In the genomic region with DNA sequence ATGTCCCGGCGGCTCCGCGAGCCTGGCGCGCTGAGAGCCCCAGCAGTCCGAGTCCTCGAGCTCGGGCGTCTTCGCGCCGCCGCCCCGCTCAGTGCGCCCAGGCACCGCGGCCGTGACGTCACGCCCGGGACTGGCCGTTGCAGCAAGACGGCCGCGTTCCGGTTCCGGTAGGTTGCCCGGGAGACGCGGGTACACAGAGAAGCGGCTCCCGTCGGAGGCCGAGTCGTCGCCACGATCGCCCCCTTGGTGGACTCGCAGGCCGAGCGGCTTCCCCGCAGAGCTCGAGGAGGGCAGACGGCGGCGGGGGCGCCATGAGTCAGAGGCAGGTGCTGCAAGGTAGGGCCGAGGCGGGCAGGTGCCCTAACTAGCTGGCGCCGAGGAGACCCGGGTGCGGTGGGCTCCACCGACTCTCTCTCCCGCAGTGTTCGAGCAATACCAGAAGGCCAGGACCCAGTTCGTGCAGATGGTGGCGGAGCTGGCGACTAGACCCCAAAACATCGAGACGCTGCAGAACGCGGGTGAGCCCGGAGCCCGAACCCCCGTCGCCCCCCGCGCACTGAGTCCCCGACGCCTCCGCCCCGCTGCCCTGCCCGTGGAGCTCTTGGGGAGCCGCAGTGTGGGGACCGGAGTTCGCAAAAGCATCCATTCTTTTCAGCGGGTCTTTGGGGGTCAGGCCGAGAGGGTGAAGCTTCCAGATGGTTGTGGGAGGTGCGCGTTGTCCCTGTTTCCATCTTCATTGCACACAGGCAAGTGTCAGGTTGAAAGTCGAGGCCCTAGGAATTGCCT, we compare ENCODE assay signal across 8 cellular contexts. TPM values are rescaled to one million over a fixed set of nuclear protein-coding genes. Genes with fewer than 3 reads are reported as not detected.
A peak's percentile ranks its signal among the peaks of the same experiment; 100 is the strongest.
DNase-seq lines count a peak whose midpoint lies in the region; ATAC-seq and TF ChIP-seq lines count a peak whose summit lies in the region.

A gene (plus strand): TSS at position 196 of the 786 bp plus-strand sequence. CDS start 116 bp downstream, at position 312.

- H3K27me3 ChIP-seq in IMR-90 (ENCODE audit: control insufficient read depth, insufficient read depth, low read length) (peaks cover 52% of the 10 kb centered on the region), heart right ventricle (peaks cover 10 to 98% (median 87%) of the 10 kb centered on the region in 7 donors), rectal smooth muscle tissue (ENCODE audit: control insufficient read depth, insufficient read depth, low read length) (peaks cover 32% of the 10 kb centered on the region)

- H3K36me3 ChIP-seq in IMR-90 (ENCODE audit: control insufficient read depth, insufficient read depth, low read length) (no peaks in the 10 kb centered on the region), heart right ventricle (no peaks in the 10 kb centered on the region), rectal smooth muscle tissue (ENCODE audit: control insufficient read depth, insufficient read depth, low read length) (no peaks in the 10 kb centered on the region)

- no peak within 1 kb of the TSS for H4K8ac ChIP-seq in IMR-90 (ENCODE audit: low read depth in 2 of 2, low read length in 2 of 2)

- H3K4me2 ChIP-seq in IMR-90 (ENCODE audit: low read depth, low read length) = no peak within 1 kb of the TSS

- no peak within 1 kb of the TSS for H2BK15ac ChIP-seq in IMR-90 (ENCODE audit: low read depth, low read length)

- BruUV-seq in IMR-90 (replicated peaks; lab: Mats Ljungman, UMichigan) = no TSS peak

- peak within 1 kb of the TSS; percentile 75 for H2AFZ ChIP-seq in IMR-90 (replicated peaks; ENCODE audit: low read length, poor library complexity)

- no peak within 1 kb of the TSS for H3K18ac ChIP-seq in IMR-90 (ENCODE audit: low read depth, low read length)

- no peak within 1 kb of the TSS for H3K4ac ChIP-seq in IMR-90 (ENCODE audit: low read depth, low read length)

- no peak within 1 kb of the TSS for H2BK120ac ChIP-seq in IMR-90 (ENCODE audit: low read depth, low read length)

- no peak within 1 kb of the TSS for H2AK5ac ChIP-seq in IMR-90 (ENCODE audit: low read depth, low read length)

- H2BK20ac ChIP-seq in IMR-90 (ENCODE audit: low read depth, low read length) = no peak within 1 kb of the TSS

- intact Hi-C loops in IMR-90 (cut with micrococcal nuclease) = no loop called here
- intact Hi-C loops in heart right ventricle (cut with DNase I) = loop anchor here in 5 of 10 donors (10.0 kb wide), 3 partner anchors 89 to 369 kb away; a partner anchor contains a TSS

- no peak within 1 kb of the TSS for H3K56ac ChIP-seq in IMR-90 (ENCODE audit: extremely low read depth, insufficient read depth, low read length)

- no peak for TF ChIP-seq RAD21 in IMR-90 (IDR thresholded peaks at IDR 0.05; ENCODE audit: low read length)

- H3K4me3 ChIP-seq in IMR-90 (ENCODE audit: insufficient read depth, low read depth, low read length) (no peak within 1 kb of the TSS), heart right ventricle (peak within 1 kb of the TSS in 9 of 10 donors; percentile 2 to 49 (median 16)), rectal smooth muscle tissue (ENCODE audit: low read length) (peak within 1 kb of the TSS; percentile 27)

- no peaks in the 10 kb centered on the region for H4K20me1 ChIP-seq in IMR-90 (ENCODE audit: insufficient read depth, low read length)

- in situ Hi-C loops in IMR-90 (cut with MboI; ENCODE audit: low sequenced_read_pairs) = no loop called here

- H3K14ac ChIP-seq in IMR-90 (replicated peaks; ENCODE audit: low read depth, low read length) = no peak within 1 kb of the TSS

- H3K23ac ChIP-seq in IMR-90 (ENCODE audit: low read depth, low read length) = no peak within 1 kb of the TSS

- H3K4me1 ChIP-seq in IMR-90 (ENCODE audit: control insufficient read depth, insufficient read depth, low read length) (no peaks in the 10 kb centered on the region), heart right ventricle (peaks cover 0 to 20% (median 7%) of the 10 kb centered on the region in 9 donors), rectal smooth muscle tissue (ENCODE audit: control insufficient read depth, insufficient read depth, low read length) (no peaks in the 10 kb centered on the region)

- H3K79me1 ChIP-seq in IMR-90 (ENCODE audit: low read depth in 1 of 2, low read length in 2 of 2) = no peaks in the 10 kb centered on the region

- no peaks in the 10 kb centered on the region for H3K9me1 ChIP-seq in IMR-90 (ENCODE audit: insufficient read depth, low read length)

- POLR2A ChIA-PET in IMR-90 (lab: Charles Lee; ENCODE audit: unreplicated experiment) = no interaction called here

- no peak within 1 kb of the TSS for H3K27ac ChIP-seq in IMR-90 (ENCODE audit: insufficient read depth, low read length)
- no peak within 1 kb of the TSS for H3K27ac ChIP-seq in heart right ventricle
- no peak within 1 kb of the TSS for H3K27ac ChIP-seq in rectal smooth muscle tissue (ENCODE audit: low read depth, low read length)

- dilution Hi-C loops in IMR-90 (cut with HindIII; ENCODE audit: low sequenced_read_pairs, unreplicated experiment) = no loop called here

- H2AK9ac ChIP-seq in IMR-90 (replicated peaks; ENCODE audit: low read depth, low read length, poor library complexity) = no peak within 1 kb of the TSS

- no peak for TF ChIP-seq CTCF in IMR-90 (conservative IDR thresholded peaks at IDR 0.05; ENCODE audit: low read depth, low read length)
- TF ChIP-seq CTCF in heart right ventricle (IDR thresholded peaks at IDR 0.05) = peak in 1 of 9 donors; percentile 10

- CTCF ChIA-PET in IMR-90 (lab: Yijun Ruan, JAX) = no interaction called here

- H3K9ac ChIP-seq in IMR-90 (ENCODE audit: low read depth, low read length) = no peak within 1 kb of the TSS
- H3K9ac ChIP-seq in rectal smooth muscle tissue (ENCODE audit: low read length) = no peak within 1 kb of the TSS

- no peak within 1 kb of the TSS for H4K91ac ChIP-seq in IMR-90 (ENCODE audit: insufficient read depth, low read depth, low read length)

- ATAC-seq in IMR-90 (ENCODE audit: low read depth) (no peak), heart right ventricle (no peak), HG03520 (IDR thresholded peaks at IDR 0.05; ENCODE audit: unreplicated experiment) (no peak), HG02610 (IDR thresholded peaks at IDR 0.05; ENCODE audit: unreplicated experiment) (no peak)

- 8% methylated on average over 42 of the region's 83 CpGs; no CpG with 5 or more reads in 1 of the 2 experiments for WGBS in IMR-90 (ENCODE audit: extremely low coverage in 2 of 2, insufficient read length in 1 of 2), 2 experiments
- WGBS in heart right ventricle, 2 donors = 4 to 5% methylated on average over 83 of the region's 83 CpGs

- no peak within 1 kb of the TSS for H2BK5ac ChIP-seq in IMR-90 (ENCODE audit: low read depth, low read length, poor library complexity, severe bottlenecking)

- peak; percentile 10 for DNase-seq in DMS153 treated with DMSO at 0.1 percent for 48 hours (lab: John Stamatoyannopoulos, UW; ENCODE audit: unreplicated experiment)
- DNase-seq in IMR-90 = no peak
- DNase-seq in activated CD8-positive, alpha-beta memory T cell treated with anti-CD3 and anti-CD28 coated beads for 24 hours = peak; percentile 72
- peak in 1 of 2 donors; percentile 48 for DNase-seq in heart right ventricle
- DNase-seq in NCI-H526 treated with DMSO at 0.1 percent for 48 hours (lab: John Stamatoyannopoulos, UW) = no peak

- H3K9me3 ChIP-seq in IMR-90 (ENCODE audit: control insufficient read depth, insufficient read depth, low read length) (peaks cover 14% of the 10 kb centered on the region), heart right ventricle (no peaks in the 10 kb centered on the region)

- no peak for TF ChIP-seq POLR2A in IMR-90 (IDR thresholded peaks at IDR 0.05; ENCODE audit: low read depth, low read length)

- H4K5ac ChIP-seq in IMR-90 (ENCODE audit: low read depth, low read length) = no peak within 1 kb of the TSS

TF ChIP-seq in IMR-90, 13 proteins besides CTCF, POLR2A, EP300 and RAD21:
- TF ChIP-seq CEBPB (IDR thresholded peaks at IDR 0.05; ENCODE audit: low read depth, low read length) (no peak), MXI1 (IDR thresholded peaks at IDR 0.05; ENCODE audit: borderline replicate concordance, low read depth, low read length) (no peak), SMC3 (IDR thresholded peaks at IDR 0.05; ENCODE audit: low read depth, low read length) (no peak), RCOR1 (IDR thresholded peaks at IDR 0.05; ENCODE audit: insufficient replicate concordance, low read length) (no peak), CHD1 (IDR thresholded peaks at IDR 0.05; ENCODE audit: low read depth, low read length) (no peak), BHLHE40 (IDR thresholded peaks at IDR 0.05; ENCODE audit: low read depth, low read length) (no peak), FOS (IDR thresholded peaks at IDR 0.05; ENCODE audit: low read depth, low read length) (no peak), MAZ (IDR thresholded peaks at IDR 0.05; ENCODE audit: borderline replicate concordance, low read depth, low read length) (no peak), NFE2L2 (IDR thresholded peaks at IDR 0.05; ENCODE audit: low read depth, low read length) (no peak), RFX5 (IDR thresholded peaks at IDR 0.05; ENCODE audit: low read depth, low read length) (no peak), MAFK (IDR thresholded peaks at IDR 0.05; ENCODE audit: low read depth, low read length) (no peak)
- TF ChIP-seq, protein P1, sequence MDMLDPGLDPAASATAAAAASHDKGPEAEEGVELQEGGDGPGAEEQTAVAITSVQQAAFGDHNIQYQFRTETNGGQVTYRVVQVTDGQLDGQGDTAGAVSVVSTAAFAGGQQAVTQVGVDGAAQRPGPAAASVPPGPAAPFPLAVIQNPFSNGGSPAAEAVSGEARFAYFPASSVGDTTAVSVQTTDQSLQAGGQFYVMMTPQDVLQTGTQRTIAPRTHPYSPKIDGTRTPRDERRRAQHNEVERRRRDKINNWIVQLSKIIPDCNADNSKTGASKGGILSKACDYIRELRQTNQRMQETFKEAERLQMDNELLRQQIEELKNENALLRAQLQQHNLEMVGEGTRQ (IDR thresholded peaks at IDR 0.05; ENCODE audit: low read depth, low read length) = no peak
- TF ChIP-seq, protein P2, sequence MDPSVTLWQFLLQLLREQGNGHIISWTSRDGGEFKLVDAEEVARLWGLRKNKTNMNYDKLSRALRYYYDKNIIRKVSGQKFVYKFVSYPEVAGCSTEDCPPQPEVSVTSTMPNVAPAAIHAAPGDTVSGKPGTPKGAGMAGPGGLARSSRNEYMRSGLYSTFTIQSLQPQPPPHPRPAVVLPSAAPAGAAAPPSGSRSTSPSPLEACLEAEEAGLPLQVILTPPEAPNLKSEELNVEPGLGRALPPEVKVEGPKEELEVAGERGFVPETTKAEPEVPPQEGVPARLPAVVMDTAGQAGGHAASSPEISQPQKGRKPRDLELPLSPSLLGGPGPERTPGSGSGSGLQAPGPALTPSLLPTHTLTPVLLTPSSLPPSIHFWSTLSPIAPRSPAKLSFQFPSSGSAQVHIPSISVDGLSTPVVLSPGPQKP (IDR thresholded peaks at IDR 0.05; ENCODE audit: borderline replicate concordance, low read depth, low read length) = no peak

RNA-seq across cellular contexts. Expression of the gene that starts here (rescaled TPM):
- total RNA-seq in IMR-90 (2012; rRNA removed) (not detected in 2 replicates), heart right ventricle (not detected)
- polyA plus RNA-seq in IMR-90 (2012; rRNA removed) (not detected in 2 replicates), heart right ventricle (under 1 TPM in 1 of 2 donors, not detected in 1; 0.01 TPM)
- polyA plus RNA-seq in IMR-90 (2012; cell fraction: cytosol; rRNA removed) = not detected in 2 replicates
- polyA plus RNA-seq in IMR-90 (2012; cell fraction: nucleus; rRNA removed; ENCODE audit: low replicate concordance) = not detected in 2 replicates

Comparison
In these comparisons a context has a peak if more than half of its experiments do, and no peak if none do; other contexts are left out.
1. DNase-seq: peak in DMS153 treated with DMSO at 0.1 percent for 48 hours (single experiment) and activated CD8-positive, alpha-beta memory T cell treated with anti-CD3 and anti-CD28 coated beads for 24 hours (single experiment); none in IMR-90 (single experiment) and NCI-H526 treated with DMSO at 0.1 percent for 48 hours (single experiment).